In the genomic region with DNA sequence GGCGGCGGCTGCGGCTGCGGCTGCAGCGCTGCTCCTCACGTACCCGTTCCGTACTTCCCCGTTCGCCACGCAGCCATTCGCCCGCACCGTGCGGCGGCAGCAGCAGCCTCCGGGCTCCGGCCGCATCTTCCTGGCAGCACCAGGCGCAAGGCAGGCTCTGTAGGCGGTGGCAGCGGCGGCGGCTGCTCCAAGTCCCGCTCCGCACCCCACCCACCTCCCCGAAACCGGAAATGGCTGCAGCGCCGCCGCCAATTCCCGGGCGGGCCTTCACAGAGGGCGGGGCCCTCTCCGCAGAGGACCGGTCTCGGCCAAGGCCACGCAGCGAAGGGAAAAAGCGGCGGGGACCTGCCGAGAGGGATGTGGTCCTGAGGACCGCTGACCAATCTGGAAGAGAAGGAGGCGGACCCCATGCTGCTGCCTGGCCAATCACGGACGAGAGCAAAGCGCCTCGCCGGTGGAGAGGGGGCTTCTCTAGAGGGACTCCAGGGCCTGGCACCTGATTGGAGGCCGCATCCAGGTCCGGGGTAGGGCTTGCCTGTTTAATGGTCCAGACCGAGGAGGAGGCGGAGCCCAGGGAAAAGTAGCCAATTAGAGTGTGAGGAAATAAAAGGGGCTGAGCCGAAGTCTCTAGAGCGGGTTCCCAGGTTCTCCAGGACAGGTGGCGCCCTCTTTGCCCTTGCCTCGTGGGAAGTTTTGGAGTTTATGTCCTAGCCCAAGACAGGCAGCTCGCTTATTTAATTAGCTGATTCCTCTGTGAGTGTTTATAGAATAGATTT, we compare ENCODE assay signal across 8 cellular contexts. TPM values are rescaled to one million over a fixed set of nuclear protein-coding genes. Genes with fewer than 3 reads are reported as not detected.
DNase-seq lines count a peak whose midpoint lies in the region; ATAC-seq, FAIRE-seq and TF ChIP-seq lines count a peak whose summit lies in the region.

A gene with protein sequence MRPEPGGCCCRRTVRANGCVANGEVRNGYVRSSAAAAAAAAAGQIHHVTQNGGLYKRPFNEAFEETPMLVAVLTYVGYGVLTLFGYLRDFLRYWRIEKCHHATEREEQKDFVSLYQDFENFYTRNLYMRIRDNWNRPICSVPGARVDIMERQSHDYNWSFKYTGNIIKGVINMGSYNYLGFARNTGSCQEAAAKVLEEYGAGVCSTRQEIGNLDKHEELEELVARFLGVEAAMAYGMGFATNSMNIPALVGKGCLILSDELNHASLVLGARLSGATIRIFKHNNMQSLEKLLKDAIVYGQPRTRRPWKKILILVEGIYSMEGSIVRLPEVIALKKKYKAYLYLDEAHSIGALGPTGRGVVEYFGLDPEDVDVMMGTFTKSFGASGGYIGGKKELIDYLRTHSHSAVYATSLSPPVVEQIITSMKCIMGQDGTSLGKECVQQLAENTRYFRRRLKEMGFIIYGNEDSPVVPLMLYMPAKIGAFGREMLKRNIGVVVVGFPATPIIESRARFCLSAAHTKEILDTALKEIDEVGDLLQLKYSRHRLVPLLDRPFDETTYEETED (minus strand): TSS at position 184 of the 776 bp plus-strand sequence. CDS start 58 bp downstream, at position 126.

- H3K36me3 ChIP-seq in pancreas (no peaks in the 10 kb centered on the region), tibial artery (no peaks in the 10 kb centered on the region)

- no peaks in the 10 kb centered on the region for H3K27me3 Mint-ChIP-seq in activated naive CD8-positive, alpha-beta T cell treated with anti-CD3 and anti-CD28 coated beads, Interleukin-2, amount 50 U/mL, for 24 hours

- H3K27me3 ChIP-seq in pancreas (no peaks in the 10 kb centered on the region), tibial artery (no peaks in the 10 kb centered on the region)

- peak; percentile 95 for FAIRE-seq in pancreas (lab: Jason Lieb, UNC)

- H3K4me3 Mint-ChIP-seq in activated naive CD8-positive, alpha-beta T cell treated with anti-CD3 and anti-CD28 coated beads, Interleukin-2, amount 50 U/mL, for 24 hours = peak within 1 kb of the TSS; percentile 89

- peak; percentile 95 for ATAC-seq in HG02798 (IDR thresholded peaks at IDR 0.05; ENCODE audit: poor library complexity, unreplicated experiment)
- peak; percentile 99 for ATAC-seq in activated naive CD8-positive, alpha-beta T cell treated with anti-CD3 and anti-CD28 coated beads, Interleukin-2, amount 50 U/mL, for 24 hours
- ATAC-seq in Right ventricle myocardium superior (ENCODE audit: poor library complexity) = peak; percentile 98
- ATAC-seq in pancreas = peak; percentile 93 to 97 (median 94)

- H3K4me1 Mint-ChIP-seq in activated naive CD8-positive, alpha-beta T cell treated with anti-CD3 and anti-CD28 coated beads, Interleukin-2, amount 50 U/mL, for 24 hours = peaks cover 42% of the 10 kb centered on the region

- peaks cover 17% of the 10 kb centered on the region for H3K36me3 Mint-ChIP-seq in activated naive CD8-positive, alpha-beta T cell treated with anti-CD3 and anti-CD28 coated beads, Interleukin-2, amount 50 U/mL, for 24 hours (ENCODE audit: low read depth)

- 0% methylated on average over 50 to 58 of the region's 58 CpGs for WGBS in pancreas, 2 donors

- 0 out of 2 replicates have a peak, but pooled peaks have one; percentile 21 for TF ChIP-seq CTCF in GM12875 (IDR thresholded peaks at IDR 0.05; ENCODE audit: borderline replicate concordance, insufficient read depth, low read depth, low read length)
- no peak for TF ChIP-seq CTCF in pancreas (IDR thresholded peaks at IDR 0.05)
- peak in 1 of 2 experiments; percentile 18 for TF ChIP-seq CTCF in tibial artery (IDR thresholded peaks at IDR 0.05)

- H3K9me3 ChIP-seq in pancreas = no peaks in the 10 kb centered on the region
- H3K9me3 ChIP-seq in tibial artery = no peaks in the 10 kb centered on the region

- H3K4me1 ChIP-seq in pancreas = peaks cover 0 to 8% (median 0%) of the 10 kb centered on the region in 3 donors
- peaks cover 0 to 14% (median 7%) of the 10 kb centered on the region in 4 donors for H3K4me1 ChIP-seq in tibial artery

- intact Hi-C loops in Right ventricle myocardium superior (cut with DNase I) = no loop called here
- intact Hi-C loops in pancreas (cut with DNase I) = no loop called here
- intact Hi-C loops in tibial artery (cut with DNase I; ENCODE audit: low total_unique reads) = no loop called here

- H3K27ac ChIP-seq in pancreas (peak within 1 kb of the TSS; percentile 45 to 82 (median 76)), tibial artery (peak within 1 kb of the TSS; percentile 74 to 80)

- peak within 1 kb of the TSS; percentile 89 for H3K27ac Mint-ChIP-seq in activated naive CD8-positive, alpha-beta T cell treated with anti-CD3 and anti-CD28 coated beads, Interleukin-2, amount 50 U/mL, for 24 hours

- peak; percentile 95 for DNase-seq in NCI-H1417 treated with DMSO at 0.1 percent for 48 hours (lab: John Stamatoyannopoulos, UW)
- peak; percentile 100 for DNase-seq in SW480 (ENCODE audit: low spot score)
- DNase-seq in activated naive CD8-positive, alpha-beta T cell treated with anti-CD3 and anti-CD28 coated beads, Interleukin-2, amount 50 U/mL, for 24 hours = peak; percentile 93
- DNase-seq in Right ventricle myocardium superior = peak; percentile 98
- peak; percentile 96 to 99 (median 99) for DNase-seq in pancreas
- DNase-seq in tibial artery = peak; percentile 98 to 100

- no peaks in the 10 kb centered on the region for H3K9me3 Mint-ChIP-seq in activated naive CD8-positive, alpha-beta T cell treated with anti-CD3 and anti-CD28 coated beads, Interleukin-2, amount 50 U/mL, for 24 hours

- H3K4me3 ChIP-seq in GM12875 (ENCODE audit: low read depth, low read length) (peak within 1 kb of the TSS; percentile 83), pancreas (peak within 1 kb of the TSS; percentile 71 to 92 (median 82)), tibial artery (peak within 1 kb of the TSS; percentile 73 to 100)

RNA-seq across cellular contexts. Expression of the gene that starts here (rescaled TPM):
- 10.2 TPM for total RNA-seq in Right ventricle myocardium superior
- total RNA-seq in pancreas = 10 to 100 TPM in 3 of 6 donors, 1 to 10 TPM in 3; 8.2 to 19.4 (median 11.1) TPM
- 1 to 10 TPM; 3.2 to 3.9 TPM for polyA plus RNA-seq in pancreas

Comparison
In these comparisons a context has a peak if more than half of its experiments do, and no peak if none do; other contexts are left out.
1. Peak in every context shown above with its lines: DNase-seq, ATAC-seq, H3K4me3 ChIP-seq and H3K27ac ChIP-seq.